Comparison of ENCODE assay signal across 1 cellular context in genomic region chr2:195513119-195513518, GRCh38.
TF ChIP-seq lines count a peak whose summit lies in the region.

No MANE protein-coding gene starts in this region.

TF ChIP-seq in K562, 482 proteins besides CTCF, POLR2A, EP300 and RAD21 (continued from another document and continues in another):
- TF ChIP-seq GMEB1 (CRISPR knock-in tag; IDR thresholded peaks at IDR 0.05) (no peak; the same call in 1 of the 2 replicates), EZH2 (IDR thresholded peaks at IDR 0.05; ENCODE audit: borderline replicate concordance, low read depth, low read length) (no peak), USF1 (CRISPR knock-in tag; IDR thresholded peaks at IDR 0.05) (no peak), RFX7 (CRISPR knock-in tag; IDR thresholded peaks at IDR 0.05) (no peak), PML (IDR thresholded peaks at IDR 0.05; ENCODE audit: low read length) (peak; percentile 89), MBD2 (IDR thresholded peaks at IDR 0.05; ENCODE audit: borderline replicate concordance, low read depth) (peak; percentile 54; the same call in 1 of the 2 replicates), ZBTB8A (IDR thresholded peaks at IDR 0.05; ENCODE audit: partially characterized antibody) (no peak), ELK3 (CRISPR knock-in tag; IDR thresholded peaks at IDR 0.05) (no peak), PKNOX1 (IDR thresholded peaks at IDR 0.05) (no peak; the same call in 1 of the 2 replicates), PCBP1 (IDR thresholded peaks at IDR 0.05; ENCODE audit: low read depth, low read length, poor library complexity, severe bottlenecking) (no peak), ZHX1 (conservative IDR thresholded peaks at IDR 0.05; ENCODE audit: low read length) (no peak), MED1 (CRISPR knock-in tag; IDR thresholded peaks at IDR 0.05; ENCODE audit: borderline replicate concordance) (no peak), JUNB (CRISPR knock-in tag; conservative IDR thresholded peaks at IDR 0.05) (no peak), ZKSCAN3 (CRISPR knock-in tag; IDR thresholded peaks at IDR 0.05) (no peak), ZNF140 (CRISPR knock-in tag; IDR thresholded peaks at IDR 0.05) (no peak), TAF7 (tag; IDR thresholded peaks at IDR 0.05) (no peak), C11orf30 (IDR thresholded peaks at IDR 0.05; ENCODE audit: low read depth) (0 out of 2 replicates have a peak, but pooled peaks have one; percentile 10), RAD51 (IDR thresholded peaks at IDR 0.05; ENCODE audit: borderline replicate concordance, low read depth) (no peak), FUS (optimal IDR thresholded peaks at IDR 0.05; ENCODE audit: low read depth, low read length) (no peak), ZNF512 (tag; IDR thresholded peaks at IDR 0.05) (no peak), RCOR1 (IDR thresholded peaks at IDR 0.05; ENCODE audit: borderline replicate concordance in 1 of 2, low read depth in 2 of 2, low read length in 2 of 2) (peak in 1 of 2 experiments; percentile 85; a peak in 2 of 4 replicates), ZFP91 (CRISPR knock-in tag; IDR thresholded peaks at IDR 0.05) (no peak), DNMT1 (IDR thresholded peaks at IDR 0.05) (no peak), ZSCAN32 (CRISPR knock-in tag; IDR thresholded peaks at IDR 0.05) (no peak), NFYB (IDR thresholded peaks at IDR 0.05; ENCODE audit: extremely low read depth, insufficient read length) (no peak), GABPB2 (CRISPR knock-in tag; conservative IDR thresholded peaks at IDR 0.05) (no peak), KDM5B (IDR thresholded peaks at IDR 0.05; ENCODE audit: insufficient replicate concordance, low read depth, low read length) (no peak), NFATC3 (IDR thresholded peaks at IDR 0.05) (no peak), PBX2 (CRISPR knock-in tag; IDR thresholded peaks at IDR 0.05; ENCODE audit: low read depth) (no peak), PBX2 (tag; conservative IDR thresholded peaks at IDR 0.05; ENCODE audit: low read depth) (no peak), SNIP1 (IDR thresholded peaks at IDR 0.05; ENCODE audit: low read depth) (no peak), ESRRA (IDR thresholded peaks at IDR 0.05; ENCODE audit: borderline replicate concordance, low read depth) (peak; percentile 62; the same call in 1 of the 2 replicates), HINFP (tag; conservative IDR thresholded peaks at IDR 0.05; ENCODE audit: low read depth) (no peak), ZNF785 (CRISPR knock-in tag; IDR thresholded peaks at IDR 0.05) (no peak), SMARCA5 (IDR thresholded peaks at IDR 0.05) (no peak), TEAD1 (CRISPR knock-in tag; IDR thresholded peaks at IDR 0.05) (no peak), POLR2G (IDR thresholded peaks at IDR 0.05; ENCODE audit: low read depth, low read length) (no peak), ZNF561 (CRISPR knock-in tag; conservative IDR thresholded peaks at IDR 0.05) (no peak), GATA2 (CRISPR knock-in tag; IDR thresholded peaks at IDR 0.05) (peak; percentile 89), ATF6 (CRISPR knock-in tag; IDR thresholded peaks at IDR 0.05) (no peak), ZNF121 (CRISPR knock-in tag; conservative IDR thresholded peaks at IDR 0.05) (no peak), NCOA6 (IDR thresholded peaks at IDR 0.05) (no peak), SUPT5H (IDR thresholded peaks at IDR 0.05) (no peak), IFI16 (CRISPR knock-in tag; IDR thresholded peaks at IDR 0.05) (no peak), LEF1 (IDR thresholded peaks at IDR 0.05) (peak; percentile 95), HOMEZ (CRISPR knock-in tag; IDR thresholded peaks at IDR 0.05) (no peak), TSC22D4 (tag; IDR thresholded peaks at IDR 0.05) (no peak), MCM2 (IDR thresholded peaks at IDR 0.05; ENCODE audit: low read depth) (no peak), IRF2 (CRISPR knock-in tag; IDR thresholded peaks at IDR 0.05) (no peak)
